1 cellular context compared by ENCODE assay signal in genomic region chr10:110840225-110840922, GRCh38.
TF ChIP-seq lines count a peak whose summit lies in the region.

No MANE protein-coding gene starts in this region.

TF ChIP-seq in HepG2, 621 proteins besides CTCF, POLR2A, EP300 and RAD21 (continued from another document and continues in another):
- TF ChIP-seq ZBTB10 (CRISPR knock-in tag; IDR thresholded peaks at IDR 0.05; ENCODE audit: borderline replicate concordance) (no peak), PRMT3 (CRISPR knock-in tag; IDR thresholded peaks at IDR 0.05; ENCODE audit: borderline replicate concordance, low read depth) (no peak), ZNF317 (CRISPR knock-in tag; IDR thresholded peaks at IDR 0.05) (no peak), ZNF431 (CRISPR knock-in tag; IDR thresholded peaks at IDR 0.05; ENCODE audit: borderline replicate concordance, low read depth) (no peak), ZNF382 (CRISPR knock-in tag; IDR thresholded peaks at IDR 0.05; ENCODE audit: borderline replicate concordance) (no peak), RERE (CRISPR knock-in tag; IDR thresholded peaks at IDR 0.05; ENCODE audit: low read depth) (no peak), PBX2 (CRISPR knock-in tag; IDR thresholded peaks at IDR 0.05) (no peak), EEA1 (CRISPR knock-in tag; IDR thresholded peaks at IDR 0.05; ENCODE audit: borderline replicate concordance) (no peak), MATR3 (CRISPR knock-in tag; IDR thresholded peaks at IDR 0.05) (no peak), POGZ (CRISPR knock-in tag; IDR thresholded peaks at IDR 0.05) (peak; percentile 69), LBX2 (CRISPR knock-in tag; IDR thresholded peaks at IDR 0.05; ENCODE audit: borderline replicate concordance) (no peak), ZNF263 (CRISPR knock-in tag; IDR thresholded peaks at IDR 0.05) (0 out of 2 replicates have a peak, but pooled peaks have one; percentile 36), TRIM24 (CRISPR knock-in tag; IDR thresholded peaks at IDR 0.05) (no peak), SP4 (CRISPR knock-in tag; IDR thresholded peaks at IDR 0.05) (no peak), RARG (CRISPR knock-in tag; IDR thresholded peaks at IDR 0.05; ENCODE audit: low read depth) (no peak), AFF4 (CRISPR knock-in tag; IDR thresholded peaks at IDR 0.05) (no peak), NFE2 (CRISPR knock-in tag; IDR thresholded peaks at IDR 0.05) (no peak), BCL6 (CRISPR knock-in tag; IDR thresholded peaks at IDR 0.05) (peak; percentile 80), CCAR2 (optimal IDR thresholded peaks at IDR 0.05; ENCODE audit: low read depth, low read length) (no peak), ZNF747 (CRISPR knock-in tag; IDR thresholded peaks at IDR 0.05; ENCODE audit: borderline replicate concordance) (no peak; the same call in 1 of the 2 replicates), ONECUT2 (CRISPR knock-in tag; IDR thresholded peaks at IDR 0.05) (no peak), NCOR1 (IDR thresholded peaks at IDR 0.05; ENCODE audit: borderline replicate concordance, low read length) (peak; percentile 64; the same call in 1 of the 2 replicates), DNMT1 (CRISPR knock-in tag; IDR thresholded peaks at IDR 0.05) (no peak), SIX1 (CRISPR knock-in tag; IDR thresholded peaks at IDR 0.05; ENCODE audit: borderline replicate concordance) (no peak), ZNF687 (CRISPR knock-in tag; IDR thresholded peaks at IDR 0.05) (peak; percentile 85), ZFP37 (CRISPR knock-in tag; IDR thresholded peaks at IDR 0.05; ENCODE audit: borderline replicate concordance) (0 out of 2 replicates have a peak, but pooled peaks have one; percentile 54), ZNF616 (CRISPR knock-in tag; IDR thresholded peaks at IDR 0.05; ENCODE audit: low read depth) (no peak), FOXC1 (CRISPR knock-in tag; IDR thresholded peaks at IDR 0.05; ENCODE audit: borderline replicate concordance) (no peak; the same call in 1 of the 2 replicates), FOXP4 (CRISPR knock-in tag; IDR thresholded peaks at IDR 0.05) (peak; percentile 76), ZNF570 (CRISPR knock-in tag; IDR thresholded peaks at IDR 0.05; ENCODE audit: borderline replicate concordance) (no peak), ZNF362 (CRISPR knock-in tag; IDR thresholded peaks at IDR 0.05; ENCODE audit: borderline replicate concordance) (peak; percentile 43), MIER2 (CRISPR knock-in tag; IDR thresholded peaks at IDR 0.05) (no peak), CBFB (CRISPR knock-in tag; IDR thresholded peaks at IDR 0.05) (no peak), ZSCAN12 (CRISPR knock-in tag; IDR thresholded peaks at IDR 0.05) (no peak), STAG1 (CRISPR knock-in tag; IDR thresholded peaks at IDR 0.05) (peak; percentile 9; the same call in 1 of the 2 replicates), CEBPB (IDR thresholded peaks at IDR 0.05; ENCODE audit: borderline replicate concordance, low read depth, low read length) (peak; percentile 8; the same call in 1 of the 2 replicates), CENPT (CRISPR knock-in tag; IDR thresholded peaks at IDR 0.05; ENCODE audit: low read depth) (no peak), ZNF891 (CRISPR knock-in tag; IDR thresholded peaks at IDR 0.05) (0 out of 2 replicates have a peak, but pooled peaks have one; percentile 26), ZNF446 (CRISPR knock-in tag; IDR thresholded peaks at IDR 0.05) (no peak), ZBTB3 (CRISPR knock-in tag; IDR thresholded peaks at IDR 0.05; ENCODE audit: borderline replicate concordance, low read depth) (no peak), ELF4 (CRISPR knock-in tag; IDR thresholded peaks at IDR 0.05; ENCODE audit: borderline replicate concordance) (no peak), ZNF724P (CRISPR knock-in tag; IDR thresholded peaks at IDR 0.05; ENCODE audit: borderline replicate concordance) (no peak), RBM39 (IDR thresholded peaks at IDR 0.05; ENCODE audit: low read depth, low read length, poor library complexity, severe bottlenecking) (no peak)
